Comparison of ENCODE assay signal across 9 cellular contexts in genomic region chr4:3368334-3368733, GRCh38.
"Had no signal": no experiment of that assay in that cellular context is flagged by ENCODE, and none has a peak within 500 bp of the region (broad histone marks: within the 10 kb centered on the region; RNA-seq: fewer than 3 reads in every experiment).

No MANE protein-coding gene starts in this region.

- DNase-seq: activated CD8-positive, alpha-beta memory T cell treated with anti-CD3 and anti-CD28 coated beads, Interleukin-2, amount 50 U/mL, for 48 hours; activated CD8-positive, alpha-beta T cell treated with anti-CD3 and anti-CD28 coated beads, Interleukin-2, amount 10 ng/mL, durations not matched to agents 7 days and 5 days; central memory CD4-positive, alpha-beta T cell; kidney glomerular epithelial cell; retina; T-helper 9 cell; trophoblast cell had no signal

- H3K27ac Mint-ChIP-seq: activated CD4-positive, alpha-beta T cell treated with anti-CD3 and anti-CD28 coated beads for 36 hours; activated CD8-positive, alpha-beta T cell treated with anti-CD3 and anti-CD28 coated beads, Interleukin-2, amount 10 ng/mL, durations not matched to agents 7 days and 5 days had no signal

- H3K4me3 Mint-ChIP-seq: activated CD4-positive, alpha-beta T cell treated with anti-CD3 and anti-CD28 coated beads for 36 hours; activated CD8-positive, alpha-beta T cell treated with anti-CD3 and anti-CD28 coated beads, Interleukin-2, amount 10 ng/mL, durations not matched to agents 7 days and 5 days had no signal

- H3K4me3 ChIP-seq: skin epidermis had no signal
